Comparison of ENCODE assay signal across 13 cellular contexts in the genomic region with DNA sequence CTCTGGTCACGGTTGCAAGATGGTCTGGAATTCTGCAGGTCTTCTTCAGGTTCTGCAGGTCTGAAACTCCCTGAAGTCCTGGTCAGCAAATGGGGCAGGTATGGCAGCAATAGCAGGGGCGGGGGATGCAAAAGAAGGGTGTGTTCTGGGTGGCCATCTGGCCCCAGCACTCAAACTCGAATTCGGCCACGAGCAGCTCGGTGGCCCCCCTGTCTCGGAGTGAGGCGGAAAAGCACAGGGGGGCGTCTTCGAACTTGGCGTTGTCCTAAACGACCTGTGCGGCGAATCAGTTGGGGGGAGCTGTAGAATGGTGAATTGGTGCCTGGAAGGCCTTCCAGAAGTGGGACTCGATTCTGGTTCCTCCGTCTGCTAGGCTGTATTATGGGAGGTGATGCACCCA. TPM values are rescaled to one million over a fixed set of nuclear protein-coding genes. Genes with fewer than 3 reads are reported as not detected.
DNase-seq lines count a peak whose midpoint lies in the region; ATAC-seq and TF ChIP-seq lines count a peak whose summit lies in the region.
"Had no signal": no experiment of that assay in that cellular context is flagged by ENCODE, and none has a peak within 500 bp of the region (broad histone marks: within the 10 kb centered on the region; RNA-seq: fewer than 3 reads in every experiment).

No MANE protein-coding gene starts in this region.

- TF ChIP-seq CTCF in BE2C (IDR thresholded peaks at IDR 0.05; ENCODE audit: low read depth, low read length) = no peak
- TF ChIP-seq CTCF in PC-3 (conservative IDR thresholded peaks at IDR 0.05; ENCODE audit: low read depth, low read length) = no peak
- TF ChIP-seq CTCF in nephron progenitor cell (IDR thresholded peaks at IDR 0.05) = no peak

- no peaks in the 10 kb centered on the region for H3K27me3 ChIP-seq in BE2C
- H3K27me3 ChIP-seq in PC-3 (ENCODE audit: low read length) = peaks cover 12% of the 10 kb centered on the region

- H3K9me2 ChIP-seq in PC-3 (replicated peaks; ENCODE audit: low read length) = no peaks in the 10 kb centered on the region

- H3F3A ChIP-seq in PC-3 (ENCODE audit: low read length, unreplicated experiment) = no peaks in the 10 kb centered on the region

- peak overlapping the region; percentile 35 for H3K27ac Mint-ChIP-seq in dendritic cell treated with granulocyte-macrophage colony-stimulating factor and Interleukin-4, amounts not matched to agents 40 ng/mL and 50 ng/mL, for 4 days
- no peak overlapping the region for H3K27ac Mint-ChIP-seq in nephron progenitor cell

- H3K79me2 ChIP-seq in PC-3 (ENCODE audit: low read length) = no peaks in the 10 kb centered on the region

- H3K27ac ChIP-seq in PC-3 (ENCODE audit: low read length) = no peak overlapping the region
- H3K27ac ChIP-seq: C4-2B had no signal

- DNase-seq in BE2C = no peak
- DNase-seq in PC-3 = no peak
- no peak for DNase-seq in nephron progenitor cell
- DNase-seq in AG08396 (ENCODE audit: low spot score) = no peak
- DNase-seq: 8988T had no signal

- no peaks in the 10 kb centered on the region for H3K9me3 Mint-ChIP-seq in dendritic cell treated with granulocyte-macrophage colony-stimulating factor and Interleukin-4, amounts not matched to agents 40 ng/mL and 50 ng/mL, for 4 days
- peaks cover 64% of the 10 kb centered on the region for H3K9me3 Mint-ChIP-seq in nephron progenitor cell
- H3K9me3 Mint-ChIP-seq: IgD-negative memory B cell had no signal

- no peaks in the 10 kb centered on the region for H3K9me3 ChIP-seq in BE2C
- H3K9me3 ChIP-seq in PC-3 (ENCODE audit: low read length) = no peaks in the 10 kb centered on the region

- H3K4me1 Mint-ChIP-seq in dendritic cell treated with granulocyte-macrophage colony-stimulating factor and Interleukin-4, amounts not matched to agents 40 ng/mL and 50 ng/mL, for 4 days (ENCODE audit: low read depth) = peaks cover 70% of the 10 kb centered on the region
- H3K4me1 Mint-ChIP-seq in nephron progenitor cell = peaks cover 47% of the 10 kb centered on the region

- POLR2A ChIA-PET in PC-3 (lab: Charles Lee; ENCODE audit: unreplicated experiment) = no interaction called here

- no peaks in the 10 kb centered on the region for H4K20me1 ChIP-seq in PC-3 (ENCODE audit: low read length)

- CTCF ChIA-PET in PC-3 (lab: Charles Lee) = no interaction called here

- H3K4me1 ChIP-seq in BE2C (peaks cover 33% of the 10 kb centered on the region), PC-3 (ENCODE audit: insufficient read depth, low read length) (peaks cover 5% of the 10 kb centered on the region; the same call in 1 of the 2 replicates)

- TSS peak; percentile 37 for BruUV-seq in PC-3 (replicated peaks; lab: Mats Ljungman, UMichigan)

- no peak overlapping the region for H2AFZ ChIP-seq in PC-3 (ENCODE audit: low read length)

- no peak overlapping the region for H3K9ac ChIP-seq in PC-3 (ENCODE audit: low read length)

- H3K27me3 Mint-ChIP-seq in dendritic cell treated with granulocyte-macrophage colony-stimulating factor and Interleukin-4, amounts not matched to agents 40 ng/mL and 50 ng/mL, for 4 days = no peaks in the 10 kb centered on the region
- peaks cover 17% of the 10 kb centered on the region for H3K27me3 Mint-ChIP-seq in nephron progenitor cell (ENCODE audit: low read depth, poor library complexity)

- H3K4me3 ChIP-seq in BE2C (ENCODE audit: low read depth, low read length) (peak overlapping the region; percentile 74), PC-3 (ENCODE audit: low read length) (no peak overlapping the region)

- H3K4me3 Mint-ChIP-seq in dendritic cell treated with granulocyte-macrophage colony-stimulating factor and Interleukin-4, amounts not matched to agents 40 ng/mL and 50 ng/mL, for 4 days = no peak overlapping the region
- peak overlapping the region; percentile 32 for H3K4me3 Mint-ChIP-seq in nephron progenitor cell

- peaks cover 34% of the 10 kb centered on the region for H3K36me3 Mint-ChIP-seq in dendritic cell treated with granulocyte-macrophage colony-stimulating factor and Interleukin-4, amounts not matched to agents 40 ng/mL and 50 ng/mL, for 4 days (ENCODE audit: low read depth)
- H3K36me3 Mint-ChIP-seq in nephron progenitor cell (ENCODE audit: low read depth) = peaks cover 26% of the 10 kb centered on the region

- intact Hi-C loops in PC-3 (cut with micrococcal nuclease) = loop anchor here (5.0 kb wide), 1 partner anchor 53 kb away; a partner anchor contains a TSS
- intact Hi-C loops in dendritic cell treated with granulocyte-macrophage colony-stimulating factor and Interleukin-4, amounts not matched to agents 40 ng/mL and 50 ng/mL, for 4 days (cut with micrococcal nuclease) = loop anchor here (5.0 to 10.0 kb wide), 3 partner anchors 53 to 132 kb away; a partner anchor contains a TSS

- no peak overlapping the region for H3K4me2 ChIP-seq in PC-3 (ENCODE audit: low read length)

- peaks cover 53% of the 10 kb centered on the region for H3K36me3 ChIP-seq in BE2C
- no peaks in the 10 kb centered on the region for H3K36me3 ChIP-seq in PC-3 (ENCODE audit: low read depth, low read length)

- ATAC-seq in PC-3 (no peak), HG03135 (IDR thresholded peaks at IDR 0.05; ENCODE audit: unreplicated experiment) (no peak), HG03095 (IDR thresholded peaks at IDR 0.05; ENCODE audit: unreplicated experiment) (no peak), HG03159 (IDR thresholded peaks at IDR 0.05; ENCODE audit: unreplicated experiment) (no peak)
- ATAC-seq: HCT116 had no signal

RNA-seq across cellular contexts. Expression of a gene that starts 2.1 kb away (rescaled TPM):
- polyA plus RNA-seq in BE2C (2012; ENCODE audit: insufficient read depth, insufficient read length, low read depth) = 64.3 TPM
- 0.23 and 0.40 TPM in 2 replicates for total RNA-seq in PC-3 (2014; rRNA removed)
- total RNA-seq: HT1080 had no signal
- polyA plus RNA-seq: IgD-negative memory B cell had no signal

RNA-seq across cellular contexts. Expression of a gene that starts 51.9 kb away (rescaled TPM):
- polyA plus RNA-seq in BE2C (2012; ENCODE audit: insufficient read depth, insufficient read length, low read depth) = 32.1 TPM
- total RNA-seq in PC-3 (2014; rRNA removed) = 30.0 and 44.1 TPM in 2 replicates
